8 cellular contexts compared by ENCODE assay signal in the genomic region with DNA sequence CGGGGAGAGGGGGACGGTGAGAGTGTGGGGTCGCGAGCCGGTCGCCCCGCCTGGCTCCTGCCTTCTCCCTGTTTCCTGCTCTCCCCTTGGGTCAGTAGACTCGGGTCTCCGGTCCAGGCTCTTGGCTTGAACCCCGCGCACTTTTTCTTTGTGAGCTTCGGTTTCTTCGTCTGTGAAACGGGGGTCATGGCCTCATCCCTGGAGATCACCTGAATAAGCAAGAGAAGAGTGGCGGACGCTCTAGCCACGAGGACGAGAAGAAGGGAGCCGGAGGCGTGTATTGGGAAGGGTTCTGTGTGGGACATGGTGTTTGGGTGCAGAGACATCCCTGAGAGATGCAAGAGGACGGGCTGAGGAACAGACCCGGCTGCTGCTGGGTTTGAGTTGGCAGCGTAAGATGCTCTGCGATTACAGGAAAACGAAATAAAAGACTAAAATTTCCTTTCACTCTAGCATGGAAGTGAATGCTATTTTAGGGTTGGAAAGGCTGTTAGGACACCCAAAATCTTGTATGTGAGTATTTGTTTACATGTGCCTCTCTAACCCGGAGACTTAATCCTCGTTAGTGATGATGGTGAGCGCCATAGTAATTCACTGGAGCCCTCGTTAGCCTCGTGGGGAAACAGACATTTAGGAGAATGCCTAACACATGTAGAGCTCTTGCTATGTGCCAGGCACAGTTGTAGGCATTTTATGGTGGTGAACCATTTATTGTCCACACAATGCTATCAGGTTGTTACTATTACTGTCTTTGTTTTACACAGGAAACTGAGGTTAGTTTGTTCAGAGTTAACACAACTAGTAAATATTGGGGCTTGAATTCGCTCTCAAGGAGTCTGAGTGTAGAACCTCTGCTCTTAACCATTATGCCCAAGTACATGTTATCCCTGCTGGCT. TPM values are rescaled to one million over a fixed set of nuclear protein-coding genes. Genes with fewer than 3 reads are reported as not detected.
DNase-seq lines count a peak whose midpoint lies in the region; ATAC-seq and TF ChIP-seq lines count a peak whose summit lies in the region.

No MANE protein-coding gene starts in this region.

- H3K4me1 ChIP-seq in hepatocyte (ENCODE audit: insufficient read depth), result no peaks in the 10 kb centered on the region
- H3K4me1 ChIP-seq in spleen, result peaks cover 10 to 63% (median 31%) of the 10 kb centered on the region in 6 donors

- H3K27ac ChIP-seq in hepatocyte (peak overlapping the region; percentile 22), spleen (peak overlapping the region; percentile 60 to 96 (median 93))

- H3K36me3 ChIP-seq in hepatocyte (replicated peaks; ENCODE audit: insufficient read depth, low read depth), result no peaks in the 10 kb centered on the region
- peaks cover 0 to 5% (median 0%) of the 10 kb centered on the region in 6 donors for H3K36me3 ChIP-seq in spleen

- H3K79me2 ChIP-seq in hepatocyte, result peaks cover 53% of the 10 kb centered on the region

- H3K4me3 ChIP-seq in WI38 (ENCODE audit: low read depth, low read length) (peak overlapping the region; percentile 96), hepatocyte (peak overlapping the region; percentile 71), spleen (peak overlapping the region; percentile 75 to 99 (median 97))

- TF ChIP-seq POLR2A in spleen (IDR thresholded peaks at IDR 0.05), result no peak

- no peaks in the 10 kb centered on the region for H3K9me2 ChIP-seq in hepatocyte (replicated peaks; ENCODE audit: insufficient read depth)

- peaks cover 2% of the 10 kb centered on the region for H4K20me1 ChIP-seq in hepatocyte (ENCODE audit: insufficient read depth, poor library complexity, severe bottlenecking)

- peak overlapping the region; percentile 55 for H2AFZ ChIP-seq in hepatocyte

- peak; percentile 42 for DNase-seq in D341Med (ENCODE audit: low spot score)
- peak; percentile 24 for DNase-seq in hepatocyte (ENCODE audit: low spot score)
- no peak for DNase-seq in spleen
- no peak for DNase-seq in NOMO-1 treated with DMSO at 0.1 percent for 48 hours (lab: John Stamatoyannopoulos, UW; ENCODE audit: unreplicated experiment)
- no peak for DNase-seq in MV-4-11 (lab: John Stamatoyannopoulos, UW)
- no peak for DNase-seq in HuH-7.5 (ENCODE audit: low spot score)

- 2% methylated on average over 30 of the region's 31 CpGs for WGBS in hepatocyte (ENCODE audit: low lambda C conversion rate, missing lambda C conversion rate)
- WGBS in spleen, 5 donors, result 2 to 4% (median 2%) methylated on average over 25 to 31 of the region's 31 CpGs

- H3K27me3 ChIP-seq in hepatocyte (no peaks in the 10 kb centered on the region), spleen (replicated peaks in 1 of 7) (no peaks in the 10 kb centered on the region)

- H3K9me3 ChIP-seq in hepatocyte (ENCODE audit: low read depth), result no peaks in the 10 kb centered on the region
- H3K9me3 ChIP-seq in spleen, result no peaks in the 10 kb centered on the region

- peak overlapping the region; percentile 86 for H3K4me2 ChIP-seq in hepatocyte

- intact Hi-C loops in spleen (cut with DNase I; ENCODE audit: low total_unique reads), result no loop called here

- TF ChIP-seq CTCF in WI38 (IDR thresholded peaks at IDR 0.05; ENCODE audit: low read depth, low read length) (no peak), hepatocyte (IDR thresholded peaks at IDR 0.05; ENCODE audit: poor library complexity) (no peak), spleen (IDR thresholded peaks at IDR 0.05 in 8 of 11, conservative IDR thresholded peaks at IDR 0.05 in 3 of 11) (no peak)

- ATAC-seq in HG02571 (IDR thresholded peaks at IDR 0.05; ENCODE audit: unreplicated experiment), result peak; percentile 28

RNA-seq across cellular contexts. Expression of a gene that starts 0.6 kb away (rescaled TPM):
- total RNA-seq in hepatocyte (42.6 and 43.3 TPM in 2 replicates), spleen (10 to 100 TPM; 26.6 to 45.1 (median 36.2) TPM)
- polyA plus RNA-seq in hepatocyte (42.5 and 44.5 TPM in 2 replicates), spleen (10 to 100 TPM; 47.4 to 59.2 (median 56.4) TPM)

RNA-seq across cellular contexts. Expression of a gene that starts 13.1 kb away (rescaled TPM):
- 2.1 and 3.0 TPM in 2 replicates for total RNA-seq in hepatocyte
- 1.9 and 2.7 TPM in 2 replicates for polyA plus RNA-seq in hepatocyte
- not detected for total RNA-seq in spleen
- polyA plus RNA-seq in spleen, result under 1 TPM in 2 of 3 donors, not detected in 1; 0.06 to 0.07 TPM

RNA-seq across cellular contexts. Expression of a gene that starts 15.1 kb away (rescaled TPM):
- total RNA-seq in hepatocyte (123 and 132 TPM in 2 replicates), spleen (100 to 1,000 TPM in 4 of 7 donors, 10 to 100 TPM in 3; 82.7 to 157 (median 125) TPM)
- polyA plus RNA-seq in hepatocyte (190 and 192 TPM in 2 replicates), spleen (100 to 1,000 TPM in 2 of 3 donors, 10 to 100 TPM in 1; 92.2 to 145 (median 100) TPM)

RNA-seq across cellular contexts. Expression of a gene that starts 20.8 kb away (rescaled TPM):
- 7.0 and 8.0 TPM in 2 replicates for total RNA-seq in hepatocyte
- 11.1 and 23.9 TPM in 2 replicates for polyA plus RNA-seq in hepatocyte
- total RNA-seq in spleen, result 1 to 10 TPM in 2 of 7 donors, under 1 TPM in 3, not detected in 2; 0.29 to 2.1 (median 0.77) TPM
- polyA plus RNA-seq in spleen, result under 1 TPM; 0.15 to 0.67 (median 0.22) TPM

RNA-seq across cellular contexts. Expression of a gene that starts 24.8 kb away (rescaled TPM):
- total RNA-seq in hepatocyte (31.6 and 39.3 TPM in 2 replicates), spleen (10 to 100 TPM; 17.3 to 43.9 (median 23.6) TPM)
- polyA plus RNA-seq in hepatocyte (48.5 and 53.4 TPM in 2 replicates), spleen (10 to 100 TPM; 28.8 to 46.4 (median 37.9) TPM)

Comparison
In these comparisons a context has a peak if more than half of its experiments do, and no peak if none do; other contexts are left out.
1. DNase-seq: peak in D341Med (single experiment) and hepatocyte (single experiment); none in spleen (single experiment), NOMO-1 treated with DMSO at 0.1 percent for 48 hours (single experiment), MV-4-11 (single experiment) and HuH-7.5 (single experiment).
2. Peak in every context shown above with its lines, with median percentiles within 50 percentile points of each other: H3K4me3 ChIP-seq.